In the genomic region with DNA sequence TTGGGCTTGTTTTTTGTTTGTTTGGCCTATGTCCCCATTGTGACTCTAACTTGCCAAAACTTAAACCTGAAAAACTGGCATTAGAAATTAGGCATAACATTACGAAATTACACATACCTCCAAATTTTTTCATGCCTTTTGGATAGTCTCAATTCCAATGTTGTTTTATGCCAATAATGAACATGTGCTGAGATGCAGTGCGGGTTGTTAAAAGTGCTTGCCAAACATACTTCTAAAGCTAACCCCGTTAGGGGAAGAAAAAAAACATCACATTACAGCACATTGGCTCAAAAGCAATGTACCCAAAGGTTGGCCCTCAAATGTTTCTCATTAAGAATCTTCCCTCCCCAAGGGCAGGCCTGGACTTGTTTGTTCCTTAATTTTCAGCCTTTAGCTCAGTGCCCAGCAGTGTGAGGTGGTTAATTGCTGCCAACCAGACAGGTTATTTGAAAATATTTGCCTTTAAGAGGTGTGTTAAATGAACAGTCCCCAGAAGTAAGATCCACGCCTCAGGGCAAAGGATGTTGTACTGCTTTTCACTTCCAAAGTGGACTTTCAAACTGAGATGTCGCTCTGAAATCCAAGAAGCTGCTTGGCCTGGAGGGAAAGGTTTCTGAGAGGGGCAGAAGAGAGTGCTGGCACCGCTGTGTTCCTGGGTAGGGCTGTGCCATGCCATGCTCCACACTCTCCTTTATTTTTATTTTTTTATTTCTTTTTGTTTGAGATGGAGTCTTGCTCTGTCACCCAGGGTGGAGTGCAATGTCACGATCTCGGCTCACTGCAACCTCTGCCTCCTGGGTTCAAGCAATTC, we compare ENCODE assay signal across 12 cellular contexts. TPM values are rescaled to one million over a fixed set of nuclear protein-coding genes. Genes with fewer than 3 reads are reported as not detected.
DNase-seq lines count a peak whose midpoint lies in the region; TF ChIP-seq lines count a peak whose summit lies in the region.
"Had no signal": no experiment of that assay in that cellular context is flagged by ENCODE, and none has a peak within 500 bp of the region (broad histone marks: within the 10 kb centered on the region; RNA-seq: fewer than 3 reads in every experiment).

No MANE protein-coding gene starts in this region.

- H3K27me3 ChIP-seq in MM.1S (replicated peaks; ENCODE audit: insufficient read depth, low read length): peaks cover 50% of the 10 kb centered on the region
- H3K27me3 ChIP-seq in Peyer's patch: no peaks in the 10 kb centered on the region

- no peak overlapping the region for H3K4me3 Mint-ChIP-seq in glutamatergic neuron (ENCODE audit: unreplicated experiment)
- H3K4me3 Mint-ChIP-seq: CD4-positive, alpha-beta memory T cell; natural killer cell treated with Interleukin-12 subunit alpha and Interleukin-12 subunit beta and Interleukin-15 and Interleukin-18, amount 100 ng/mL, for 72 hours had no signal

- H3K27ac ChIP-seq in MM.1S (ENCODE audit: low read length) (no peak overlapping the region), Peyer's patch (no peak overlapping the region)

- TF ChIP-seq POLR2A in Peyer's patch (IDR thresholded peaks at IDR 0.05): no peak

- H4K20me1 ChIP-seq in MM.1S (ENCODE audit: insufficient read depth, low read length): no peaks in the 10 kb centered on the region

- DNase-seq in AG10803 (ENCODE audit: low read depth) (peak; percentile 94), NCI-H1105 (lab: John Stamatoyannopoulos, UW) (peak; percentile 14), choroid plexus epithelial cell (ENCODE audit: low read depth) (peak; percentile 24), midbrain (lab: John Stamatoyannopoulos, UW) (peak; percentile 4), OCI-M2 (lab: John Stamatoyannopoulos, UW; ENCODE audit: unreplicated experiment) (no peak), MM.1S (no peak), glutamatergic neuron (no peak), Peyer's patch (no peak)
- DNase-seq: activated CD4-positive, CD25-positive, alpha-beta regulatory T cell treated with anti-CD3 and anti-CD28 coated beads, Interleukin-2, amount 50 U/mL, for 72 hours; CD4-positive, alpha-beta memory T cell had no signal

- peaks cover 2% of the 10 kb centered on the region for H3K27me3 Mint-ChIP-seq in glutamatergic neuron (ENCODE audit: unreplicated experiment)

- H3K4me1 ChIP-seq in MM.1S (ENCODE audit: low read length) (no peaks in the 10 kb centered on the region), Peyer's patch (no peaks in the 10 kb centered on the region)

- H3K9me3 ChIP-seq in MM.1S (replicated peaks; ENCODE audit: insufficient read depth, low read length) (no peaks in the 10 kb centered on the region), Peyer's patch (no peaks in the 10 kb centered on the region)

- H3K4me1 Mint-ChIP-seq in glutamatergic neuron (ENCODE audit: low read depth, unreplicated experiment): peaks cover 5% of the 10 kb centered on the region

- H3K27ac Mint-ChIP-seq in glutamatergic neuron (ENCODE audit: unreplicated experiment): no peak overlapping the region
- H3K27ac Mint-ChIP-seq: CD4-positive, alpha-beta memory T cell; natural killer cell treated with Interleukin-12 subunit alpha and Interleukin-12 subunit beta and Interleukin-15 and Interleukin-18, amount 100 ng/mL, for 72 hours had no signal

- peaks cover 9% of the 10 kb centered on the region for H3K36me3 Mint-ChIP-seq in glutamatergic neuron (ENCODE audit: unreplicated experiment)
- H3K36me3 Mint-ChIP-seq: CD4-positive, alpha-beta memory T cell; natural killer cell treated with Interleukin-12 subunit alpha and Interleukin-12 subunit beta and Interleukin-15 and Interleukin-18, amount 100 ng/mL, for 72 hours had no signal

- H2AFZ ChIP-seq in MM.1S (ENCODE audit: low read length): no peak overlapping the region

- no peaks in the 10 kb centered on the region for H3F3A ChIP-seq in MM.1S (ENCODE audit: insufficient read depth, low read length)

- H3K9me3 Mint-ChIP-seq in glutamatergic neuron (ENCODE audit: unreplicated experiment): peaks cover 3% of the 10 kb centered on the region
- H3K9me3 Mint-ChIP-seq: natural killer cell treated with Interleukin-12 subunit alpha and Interleukin-12 subunit beta and Interleukin-15 and Interleukin-18, amount 100 ng/mL, for 72 hours had no signal

- no peaks in the 10 kb centered on the region for H3K36me3 ChIP-seq in MM.1S (replicated peaks; ENCODE audit: insufficient read depth, low read length)
- no peaks in the 10 kb centered on the region for H3K36me3 ChIP-seq in Peyer's patch

- no peaks in the 10 kb centered on the region for H3K79me2 ChIP-seq in MM.1S (ENCODE audit: low read length)

- no peaks in the 10 kb centered on the region for H3K9me2 ChIP-seq in MM.1S (replicated peaks; ENCODE audit: insufficient read depth, low read length)

- H3K4me3 ChIP-seq in AG10803 (ENCODE audit: low read length) (peak overlapping the region; percentile 20; the same call in 1 of the 2 replicates), choroid plexus epithelial cell (ENCODE audit: low read depth, low read length) (no peak overlapping the region), MM.1S (ENCODE audit: low read length) (no peak overlapping the region), Peyer's patch (no peak overlapping the region)

- TF ChIP-seq CTCF in AG10803 (conservative IDR thresholded peaks at IDR 0.05; ENCODE audit: low read length) (no peak), choroid plexus epithelial cell (conservative IDR thresholded peaks at IDR 0.05; ENCODE audit: low read depth, low read length) (no peak), MM.1S (IDR thresholded peaks at IDR 0.05; ENCODE audit: low read length) (no peak), glutamatergic neuron (IDR thresholded peaks at IDR 0.05; ENCODE audit: partially characterized antibody, unreplicated experiment) (no peak), Peyer's patch (IDR thresholded peaks at IDR 0.05) (no peak)

- no peak overlapping the region for H3K4me2 ChIP-seq in MM.1S (ENCODE audit: low read depth, low read length)

- no peak overlapping the region for H3K9ac ChIP-seq in MM.1S (ENCODE audit: low read length)

RNA-seq across cellular contexts. Expression of a gene that starts 32.9 kb away (rescaled TPM):
- 184 TPM for total RNA-seq in glutamatergic neuron (ENCODE audit: unreplicated experiment)
- total RNA-seq in Peyer's patch: 100 to 1,000 TPM in 3 of 4 donors, 10 to 100 TPM in 1; 29.8 to 162 (median 136) TPM
- total RNA-seq: CD4-positive, alpha-beta memory T cell; natural killer cell treated with Interleukin-12 subunit alpha and Interleukin-12 subunit beta and Interleukin-15 and Interleukin-18, amount 100 ng/mL, for 72 hours had no signal

RNA-seq across cellular contexts. Expression of a gene that starts 56.3 kb away (rescaled TPM):
- total RNA-seq in glutamatergic neuron (ENCODE audit: unreplicated experiment) (0.71 TPM), Peyer's patch (10 to 100 TPM in 1 of 4 donors, under 1 TPM in 1, not detected in 2; 0.85 to 47.0 TPM)
- total RNA-seq: CD4-positive, alpha-beta memory T cell had no signal

RNA-seq across cellular contexts. Expression of a gene that starts 56.4 kb away (rescaled TPM):
- not detected for total RNA-seq in glutamatergic neuron (ENCODE audit: unreplicated experiment)
- not detected for total RNA-seq in Peyer's patch
- total RNA-seq: glomerular endothelial cell had no signal

Comparison
In these comparisons a context has a peak if more than half of its experiments do, and no peak if none do; other contexts are left out.
1. DNase-seq: peak in AG10803 (single experiment), NCI-H1105 (single experiment), choroid plexus epithelial cell (single experiment) and midbrain (single experiment); none in OCI-M2 (single experiment), MM.1S (single experiment), glutamatergic neuron (single experiment) and Peyer's patch (0 of 3).